8 cellular contexts compared by ENCODE assay signal in the genomic region with DNA sequence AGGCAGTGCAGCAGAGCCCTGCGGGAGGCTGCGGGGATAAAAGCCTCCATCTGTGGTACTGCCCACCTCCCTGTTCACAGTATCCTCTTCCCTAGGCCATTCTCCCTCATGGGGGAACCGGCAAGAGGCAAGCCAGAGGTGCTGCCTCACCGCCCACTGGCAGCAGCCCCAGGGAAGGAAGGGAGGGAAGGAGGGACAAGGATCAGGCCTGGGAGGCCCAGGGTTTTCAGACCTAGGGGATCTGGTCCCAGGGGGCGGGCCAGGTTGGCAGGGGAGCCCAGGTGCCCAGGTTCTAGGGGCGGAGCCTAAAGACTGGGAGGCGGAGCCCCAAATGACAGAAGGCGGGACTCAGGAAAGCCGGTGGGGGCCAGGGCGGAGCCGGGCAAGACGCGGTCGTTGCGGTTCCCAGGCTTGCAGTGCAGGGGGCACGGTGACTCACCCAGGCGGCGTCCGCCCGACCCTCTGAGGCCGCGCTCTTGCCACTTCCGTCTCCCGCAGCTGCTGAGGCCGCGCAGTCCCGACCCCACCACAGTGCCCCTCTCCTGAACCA. TPM values are rescaled to one million over a fixed set of nuclear protein-coding genes. Genes with fewer than 3 reads are reported as not detected.
A peak's percentile ranks its signal among the peaks of the same experiment; 100 is the strongest.
DNase-seq lines count a peak whose midpoint lies in the region; ATAC-seq, FAIRE-seq and TF ChIP-seq lines count a peak whose summit lies in the region.

No MANE protein-coding gene starts in this region.

- H3K4me1 Mint-ChIP-seq in T-helper 1 cell treated with Interleukin-12 subunit alpha and Interleukin-12 subunit beta and Interleukin-4 antibody, amounts not matched to agents 30 μg/mL and 1 μg/mL, for 36 hours (ENCODE audit: low read depth): peaks cover 39% of the 10 kb centered on the region
- peaks cover 32% of the 10 kb centered on the region for H3K4me1 Mint-ChIP-seq in WTC11

- no peak for FAIRE-seq in H54 (lab: Jason Lieb, UNC)

- peak overlapping the region; percentile 91 for H3K27ac Mint-ChIP-seq in T-helper 1 cell treated with Interleukin-12 subunit alpha and Interleukin-12 subunit beta and Interleukin-4 antibody, amounts not matched to agents 30 μg/mL and 1 μg/mL, for 36 hours
- peak overlapping the region; percentile 96 for H3K27ac Mint-ChIP-seq in WTC11

- H3K4me3 Mint-ChIP-seq in T-helper 1 cell treated with Interleukin-12 subunit alpha and Interleukin-12 subunit beta and Interleukin-4 antibody, amounts not matched to agents 30 μg/mL and 1 μg/mL, for 36 hours: peak overlapping the region; percentile 83
- peak overlapping the region; percentile 96 for H3K4me3 Mint-ChIP-seq in WTC11

- peak overlapping the region; percentile 80 to 92 (median 90) for H3K9ac ChIP-seq in subcutaneous abdominal adipose tissue (ENCODE audit: low read length in 5 of 5)

- H3K9me3 ChIP-seq in subcutaneous abdominal adipose tissue (ENCODE audit: control insufficient read depth in 5 of 5, low read length in 5 of 5): no peaks in the 10 kb centered on the region

- no peak for ATAC-seq in WTC11
- no peak for ATAC-seq in GM21723 (IDR thresholded peaks at IDR 0.05; ENCODE audit: unreplicated experiment)

- peak overlapping the region; percentile 56 for H3K4me3 ChIP-seq in iPS-11a (ENCODE audit: low read depth, low read length)
- H3K4me3 ChIP-seq in subcutaneous abdominal adipose tissue (ENCODE audit: low read depth in 1 of 5, low read length in 5 of 5): peak overlapping the region; percentile 77 to 99 (median 95)

- peaks cover 19% of the 10 kb centered on the region for H3K36me3 Mint-ChIP-seq in T-helper 1 cell treated with Interleukin-12 subunit alpha and Interleukin-12 subunit beta and Interleukin-4 antibody, amounts not matched to agents 30 μg/mL and 1 μg/mL, for 36 hours (ENCODE audit: low read depth)
- no peaks in the 10 kb centered on the region for H3K36me3 Mint-ChIP-seq in WTC11

- no peaks in the 10 kb centered on the region for H3K27me3 ChIP-seq in subcutaneous abdominal adipose tissue (ENCODE audit: control insufficient read depth in 5 of 5, insufficient read depth in 4 of 5, low read length in 5 of 5)

- CTCF ChIA-PET in WTC11 (lab: Charles Lee): interaction anchor here (0.6 to 2.8 kb wide), 5 partner anchors 11 to 70 kb away, joined by 5 to 23 read pairs (median 9); no protein-coding TSS in a partner anchor

- POLR2A ChIA-PET in WTC11 (lab: Charles Lee): interaction anchor here (1.1 kb wide), 1 partner anchor 114 kb away, joined by 4 read pairs; no protein-coding TSS in a partner anchor

- H3K27me3 Mint-ChIP-seq in T-helper 1 cell treated with Interleukin-12 subunit alpha and Interleukin-12 subunit beta and Interleukin-4 antibody, amounts not matched to agents 30 μg/mL and 1 μg/mL, for 36 hours (ENCODE audit: low read depth): no peaks in the 10 kb centered on the region
- no peaks in the 10 kb centered on the region; the same call in 1 of the 2 replicates for H3K27me3 Mint-ChIP-seq in WTC11 (ENCODE audit: low read depth)

- H3K27ac ChIP-seq in subcutaneous abdominal adipose tissue (ENCODE audit: low read depth, low read length): peak overlapping the region; percentile 94

- no peaks in the 10 kb centered on the region for H3K9me3 Mint-ChIP-seq in T-helper 1 cell treated with Interleukin-12 subunit alpha and Interleukin-12 subunit beta and Interleukin-4 antibody, amounts not matched to agents 30 μg/mL and 1 μg/mL, for 36 hours
- no peaks in the 10 kb centered on the region for H3K9me3 Mint-ChIP-seq in WTC11

- DNase-seq in T-helper 1 cell (no peak), WTC11 (ENCODE audit: low spot score) (no peak), HT-29 (ENCODE audit: low spot score) (no peak), H54 (ENCODE audit: insufficient read length, low spot score) (no peak)

- peaks cover 9 to 51% (median 43%) of the 10 kb centered on the region in 5 donors for H3K4me1 ChIP-seq in subcutaneous abdominal adipose tissue (ENCODE audit: control insufficient read depth in 5 of 5, insufficient read depth in 5 of 5, low read length in 5 of 5)

- H3K36me3 ChIP-seq in subcutaneous abdominal adipose tissue (ENCODE audit: control insufficient read depth in 5 of 5, insufficient read depth in 5 of 5, low read length in 5 of 5): peaks cover 0 to 6% (median 4%) of the 10 kb centered on the region in 5 donors

- no peak; the same call in 1 of the 2 replicates for TF ChIP-seq POLR2A in H54 (IDR thresholded peaks at IDR 0.05; ENCODE audit: low read depth, low read length)

- no peak for TF ChIP-seq CTCF in WTC11 (IDR thresholded peaks at IDR 0.05)

TF ChIP-seq in WTC11, 78 proteins besides CTCF, POLR2A, EP300 and RAD21:
- no peak for TF ChIP-seq NFE2L1 (CRISPR knock-in tag; IDR thresholded peaks at IDR 0.05)
- TF ChIP-seq, protein P1, sequence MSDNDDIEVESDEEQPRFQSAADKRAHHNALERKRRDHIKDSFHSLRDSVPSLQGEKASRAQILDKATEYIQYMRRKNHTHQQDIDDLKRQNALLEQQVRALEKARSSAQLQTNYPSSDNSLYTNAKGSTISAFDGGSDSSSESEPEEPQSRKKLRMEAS (CRISPR knock-in tag; IDR thresholded peaks at IDR 0.05): 0 out of 2 replicates have a peak, but pooled peaks have one; percentile 5
- TF ChIP-seq ESRRA (CRISPR knock-in tag; IDR thresholded peaks at IDR 0.05; ENCODE audit: borderline replicate concordance): no peak
- TF ChIP-seq ETV6 (CRISPR knock-in tag; IDR thresholded peaks at IDR 0.05): peak; percentile 57; the same call in 1 of the 2 replicates
- TF ChIP-seq FOXP1 (CRISPR knock-in tag; IDR thresholded peaks at IDR 0.05; ENCODE audit: borderline replicate concordance): peak; percentile 17; the same call in 1 of the 2 replicates
TF ChIP-seq in WTC11: peak in this region for 3.

RNA-seq across cellular contexts. Expression of a gene that starts 3.0 kb away (rescaled TPM):
- total RNA-seq in WTC11 (2021): 30.2 to 32.5 TPM (median 30.8 TPM) in 3 replicates
- 39.1 and 50.0 TPM in 2 replicates for total RNA-seq in HT-29 (2014; rRNA removed; shearing (Covaris generic))

RNA-seq across cellular contexts. Expression of a gene that starts 29.2 kb away (rescaled TPM):
- total RNA-seq in WTC11 (2021): 0.07 to 0.11 TPM (median 0.09 TPM) in 3 replicates
- total RNA-seq in HT-29 (2014; rRNA removed; shearing (Covaris generic)): not detected in 2 replicates
